ENCODE assay signal across 15 cellular contexts in the genomic region with DNA sequence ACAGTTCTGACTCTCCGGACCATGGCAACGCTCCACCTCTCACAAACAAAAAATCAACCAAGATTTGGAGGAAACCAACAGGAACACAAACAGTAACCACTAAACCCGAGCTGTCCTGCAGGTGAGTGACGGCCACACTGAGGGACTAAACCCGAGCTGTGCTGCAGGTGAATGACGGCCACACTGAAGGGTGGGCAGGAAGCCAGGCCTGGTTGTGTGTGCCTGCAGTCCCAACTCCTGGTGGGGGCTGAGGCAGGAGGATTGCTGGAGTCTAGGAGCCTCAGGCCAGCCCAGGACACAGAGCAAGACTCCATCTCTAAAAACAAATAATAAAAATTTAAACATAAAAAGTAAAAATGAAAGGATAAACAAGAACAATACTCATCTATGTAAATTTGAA.
DNase-seq lines count a peak whose midpoint lies in the region; ATAC-seq and TF ChIP-seq lines count a peak whose summit lies in the region.
"Had no signal": no experiment of that assay in that cellular context is flagged by ENCODE, and none has a peak within 500 bp of the region (broad histone marks: within the 10 kb centered on the region; RNA-seq: fewer than 3 reads in every experiment).

No MANE protein-coding gene starts in this region.

- H3K4me1 Mint-ChIP-seq in chondrocyte (ENCODE audit: low read depth) = no peaks in the 10 kb centered on the region
- H3K4me1 Mint-ChIP-seq: H9 had no signal

- no peak overlapping the region for H3K27ac Mint-ChIP-seq in chondrocyte (ENCODE audit: unreplicated experiment)
- H3K27ac Mint-ChIP-seq: CD8-positive, alpha-beta T cell; H9 had no signal

- no peaks in the 10 kb centered on the region for H3K27me3 Mint-ChIP-seq in chondrocyte (ENCODE audit: low read depth)

- H3K36me3 ChIP-seq in heart left ventricle = peaks cover 0 to 37% (median 23%) of the 10 kb centered on the region in 9 donors

- H3K4me3 Mint-ChIP-seq in chondrocyte (ENCODE audit: unreplicated experiment) = no peak overlapping the region
- H3K4me3 Mint-ChIP-seq: CD8-positive, alpha-beta T cell; H9 had no signal

- TF ChIP-seq CTCF in heart left ventricle (IDR thresholded peaks at IDR 0.05) = no peak
- TF ChIP-seq CTCF in chondrocyte (IDR thresholded peaks at IDR 0.05) = no peak

- peaks cover 0 to 7% (median 0%) of the 10 kb centered on the region in 12 donors for H3K4me1 ChIP-seq in heart left ventricle

- ATAC-seq in left ventricle myocardium superior = no peak
- no peak for ATAC-seq in heart left ventricle
- ATAC-seq in GM18870 (IDR thresholded peaks at IDR 0.05; ENCODE audit: unreplicated experiment) = no peak
- ATAC-seq: CD8-positive, alpha-beta T cell; GM12878; HepG2 had no signal

- H3K4me3 ChIP-seq in heart left ventricle = no peak overlapping the region
- H3K4me3 ChIP-seq: GM12878 had no signal

- no peaks in the 10 kb centered on the region for H3K27me3 ChIP-seq in heart left ventricle
- H3K27me3 ChIP-seq: BLaER1 treated with 17β-estradiol and CSF1 and Interleukin-3, amounts not matched to agents 10 nM and 100 nM had no signal

- no peaks in the 10 kb centered on the region for H3K9me3 Mint-ChIP-seq in chondrocyte (ENCODE audit: low read depth)

- 86 to 92% (median 90%) methylated on average over 6 of the region's 6 CpGs for WGBS in heart left ventricle, 4 donors

- peak; percentile 20 for DNase-seq in NCI-H345 (lab: John Stamatoyannopoulos, UW)
- DNase-seq in NCI-H345 treated with DMSO at 0.1 percent for 48 hours (lab: John Stamatoyannopoulos, UW; ENCODE audit: unreplicated experiment) = no peak
- peak; percentile 23 for DNase-seq in left ventricle myocardium superior
- no peak for DNase-seq in heart left ventricle
- DNase-seq in chondrocyte (ENCODE audit: low spot score) = peak; percentile 48
- no peak for DNase-seq in NCI-H2107 (lab: John Stamatoyannopoulos, UW)
- DNase-seq: 8988T; Calu3; CD8-positive, alpha-beta T cell; DMS79 treated with DMSO at 0.1 percent for 48 hours; H9 had no signal

- H3K27ac ChIP-seq in heart left ventricle = no peak overlapping the region
- H3K27ac ChIP-seq: BLaER1 treated with 17β-estradiol and CSF1 and Interleukin-3, amounts not matched to agents 10 nM and 100 nM had no signal

- TF ChIP-seq POLR2A in heart left ventricle (IDR thresholded peaks at IDR 0.05) = no peak

- H3K36me3 Mint-ChIP-seq in chondrocyte (ENCODE audit: low read depth) = peaks cover 13% of the 10 kb centered on the region

- intact Hi-C loops in left ventricle myocardium superior (cut with micrococcal nuclease) = no loop called here
- intact Hi-C loops in heart left ventricle (cut with DNase I) = no loop called here

- H3K9me3 ChIP-seq in heart left ventricle = no peaks in the 10 kb centered on the region

Comparison
In these comparisons a context has a peak if more than half of its experiments do, and no peak if none do; other contexts are left out.
1. DNase-seq: peak in NCI-H345 (single experiment), left ventricle myocardium superior (single experiment) and chondrocyte (single experiment); none in NCI-H345 treated with DMSO at 0.1 percent for 48 hours (single experiment), heart left ventricle (0 of 5) and NCI-H2107 (single experiment).